In the genomic region with DNA sequence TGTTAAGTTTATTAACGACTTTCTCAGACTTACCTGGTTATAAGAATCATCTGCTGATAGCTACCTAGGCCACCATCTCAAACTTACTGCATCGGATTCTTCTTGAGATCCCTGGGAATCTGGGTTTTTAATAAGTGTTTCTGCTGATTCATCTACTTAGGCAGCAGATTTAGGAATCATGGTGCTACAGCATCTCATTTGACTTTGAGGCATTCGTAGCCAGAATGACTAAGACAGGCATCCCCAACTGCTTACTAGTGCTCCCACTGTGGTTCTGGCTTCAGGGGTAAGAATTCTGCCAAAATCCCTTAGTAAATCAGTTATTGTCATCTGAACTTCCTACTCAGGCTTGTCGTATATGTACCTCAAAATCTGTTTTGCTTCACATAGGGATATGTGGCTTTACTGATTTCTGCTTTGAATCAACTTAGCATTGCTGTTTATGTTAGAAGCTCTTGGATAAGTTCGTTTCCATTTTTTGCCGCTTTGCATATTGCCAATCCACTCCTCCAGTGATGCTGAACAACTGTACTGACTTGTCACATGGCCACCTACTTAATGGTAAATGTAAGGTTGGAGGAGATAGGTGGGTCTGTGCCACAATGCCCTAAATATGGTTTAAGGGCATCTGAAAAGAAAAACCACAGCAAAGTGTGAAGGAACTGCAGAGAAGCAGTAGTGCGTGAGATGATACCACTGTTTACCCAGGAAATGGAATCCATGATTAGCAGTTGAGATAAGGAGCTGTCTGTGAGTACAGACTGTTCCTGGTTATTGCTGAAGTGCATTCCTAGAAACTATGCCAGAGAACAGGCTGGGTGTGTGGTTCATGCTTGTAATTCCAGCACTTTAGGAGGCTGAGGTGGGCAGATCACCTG, we compare ENCODE assay signal across 8 cellular contexts.
A peak's percentile ranks its signal among the peaks of the same experiment; 100 is the strongest.
DNase-seq lines count a peak whose midpoint lies in the region; ATAC-seq and TF ChIP-seq lines count a peak whose summit lies in the region.

No MANE protein-coding gene starts in this region.

- no peaks in the 10 kb centered on the region for H3K27me3 Mint-ChIP-seq in Calu3 (ENCODE audit: unreplicated experiment)

- no TSS peak for BruUV-seq in Calu3 (replicated peaks; lab: Mats Ljungman, UMichigan)

- DNase-seq in Calu3, result peak; percentile 23
- DNase-seq in NCI-H2196 treated with DMSO at 0.1 percent for 48 hours (lab: John Stamatoyannopoulos, UW; ENCODE audit: unreplicated experiment), result peak; percentile 16
- DNase-seq in dedifferentiated amniotic fluid mesenchymal stem cell (ENCODE audit: extremely low spot score), result peak; percentile 69
- DNase-seq in osteoblast (ENCODE audit: insufficient read length, low spot score, missing footprints), result peak; percentile 86
- DNase-seq in NCI-H1417 treated with DMSO at 0.1 percent for 48 hours (lab: John Stamatoyannopoulos, UW), result no peak
- DNase-seq in SIG-M5 (lab: John Stamatoyannopoulos, UW), result no peak
- no peak for DNase-seq in activated CD8-positive, alpha-beta memory T cell treated with anti-CD3 and anti-CD28 coated beads, Interleukin-2, amount 50 U/mL, for 48 hours
- DNase-seq in stimulated activated naive CD8-positive, alpha-beta T cell treated with anti-CD3 and anti-CD28 coated beads, Interleukin-15, Interleukin-2, amounts not matched to agents 100 U/mL and 50 U/mL, for 24 hours, result no peak

- H3K9me3 ChIP-seq in osteoblast (ENCODE audit: low read depth, low read length), result no peaks in the 10 kb centered on the region

- no peak overlapping the region for H2AFZ ChIP-seq in osteoblast (ENCODE audit: low read length)

- no peaks in the 10 kb centered on the region for H3K79me2 ChIP-seq in osteoblast (ENCODE audit: insufficient read depth, low read length)

- peaks cover 9% of the 10 kb centered on the region for H3K4me1 ChIP-seq in osteoblast (ENCODE audit: insufficient read depth, low read length)

- H3K36me3 ChIP-seq in osteoblast (ENCODE audit: insufficient read depth, low read length), result peaks cover 34% of the 10 kb centered on the region

- no peak for TF ChIP-seq CTCF in Calu3 (IDR thresholded peaks at IDR 0.05; ENCODE audit: unreplicated experiment)
- no peak for TF ChIP-seq CTCF in osteoblast (IDR thresholded peaks at IDR 0.05; ENCODE audit: extremely low read depth, low read depth, low read length)

- no peak overlapping the region for H3K4me3 Mint-ChIP-seq in Calu3 (ENCODE audit: low read depth, unreplicated experiment)

- peaks cover 26% of the 10 kb centered on the region for H3K36me3 Mint-ChIP-seq in Calu3 (ENCODE audit: insufficient read depth, unreplicated experiment)

- no peak overlapping the region for H3K4me3 ChIP-seq in osteoblast (ENCODE audit: insufficient read depth, low read length)

- CTCF ChIA-PET in Calu3 (lab: Charles Lee), result interaction anchor here (0.8 to 1.7 kb wide), 4 partner anchors 10 to 519 kb away, joined by 3 to 7 read pairs (median 4); no protein-coding TSS in a partner anchor

- peak overlapping the region; percentile 15 for H3K4me2 ChIP-seq in osteoblast (ENCODE audit: insufficient read depth, low read length)

- no peaks in the 10 kb centered on the region for H3K27me3 ChIP-seq in osteoblast (ENCODE audit: insufficient read depth, low read length)

- peaks cover 24% of the 10 kb centered on the region for H3K4me1 Mint-ChIP-seq in Calu3 (ENCODE audit: low read depth, unreplicated experiment)

- H4K20me1 ChIP-seq in osteoblast (ENCODE audit: insufficient read depth, low read length), result peaks cover 7% of the 10 kb centered on the region

- H3K9me3 Mint-ChIP-seq in Calu3 (ENCODE audit: low read depth, unreplicated experiment), result no peaks in the 10 kb centered on the region

- H3K27ac ChIP-seq in osteoblast (ENCODE audit: low read depth, low read length), result peak overlapping the region; percentile 29

- no peak for ATAC-seq in stimulated activated naive CD8-positive, alpha-beta T cell treated with anti-CD3 and anti-CD28 coated beads, Interleukin-15, Interleukin-2, amounts not matched to agents 100 U/mL and 50 U/mL, for 24 hours

- peak overlapping the region; percentile 54 for H3K27ac Mint-ChIP-seq in Calu3 (ENCODE audit: unreplicated experiment)

- intact Hi-C loops in Calu3 (cut with micrococcal nuclease; ENCODE audit: unreplicated experiment), result no loop called here

Comparison
In these comparisons a context has a peak if more than half of its experiments do, and no peak if none do; other contexts are left out.
1. DNase-seq: peak in Calu3 (single experiment), NCI-H2196 treated with DMSO at 0.1 percent for 48 hours (single experiment), dedifferentiated amniotic fluid mesenchymal stem cell (single experiment) and osteoblast (single experiment); none in NCI-H1417 treated with DMSO at 0.1 percent for 48 hours (single experiment), SIG-M5 (single experiment), activated CD8-positive, alpha-beta memory T cell treated with anti-CD3 and anti-CD28 coated beads, Interleukin-2, amount 50 U/mL, for 48 hours (single experiment) and stimulated activated naive CD8-positive, alpha-beta T cell treated with anti-CD3 and anti-CD28 coated beads, Interleukin-15, Interleukin-2, amounts not matched to agents 100 U/mL and 50 U/mL, for 24 hours (single experiment).